14 cellular contexts compared by ENCODE assay signal in the genomic region with DNA sequence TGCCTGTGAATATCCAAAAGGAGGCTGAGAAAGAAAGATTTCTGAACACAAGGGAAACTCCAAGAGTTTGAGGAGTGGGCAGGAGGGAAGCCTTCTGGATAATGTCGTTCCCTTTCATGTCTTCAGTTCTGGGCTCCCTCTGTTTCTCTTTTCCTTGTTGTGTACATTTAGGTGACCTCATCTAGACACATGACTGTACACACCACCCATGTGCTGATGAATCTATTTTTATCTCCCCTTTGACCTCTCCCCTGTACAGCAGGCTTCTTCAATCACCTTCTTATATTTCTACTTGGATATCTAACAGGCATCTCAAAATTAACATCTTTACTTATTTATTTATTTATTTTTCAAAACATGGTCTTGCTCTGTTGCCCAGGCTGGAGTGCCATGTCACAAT.
"Had no signal": no experiment of that assay in that cellular context is flagged by ENCODE, and none has a peak within 500 bp of the region (broad histone marks: within the 10 kb centered on the region; RNA-seq: fewer than 3 reads in every experiment).

No MANE protein-coding gene starts in this region.

- DNase-seq: activated CD4-positive, alpha-beta T cell treated with anti-CD3 and anti-CD28 coated beads for 36 hours; activated gamma-delta T cell treated with Interleukin-2 at 50 U/mL for 16 hours; activated naive CD8-positive, alpha-beta T cell treated with anti-CD3 and anti-CD28 coated beads, Interleukin-2, amount 10 ng/mL, durations not matched to agents 7 days and 5 days; activated T-cell treated with anti-CD3 and anti-CD28 coated beads, Interleukin-2, amount 50 U/mL, for 24 hours; hippocampal formation; kidney glomerular epithelial cell; naive thymus-derived CD4-positive, alpha-beta T cell; posterior cingulate gyrus; SJCRH30; SW 1271; WERI-Rb-1 had no signal

- H3K27ac ChIP-seq: coronary artery, SJCRH30, skin epidermis, tibial nerve, WERI-Rb-1 had no signal

- H3K4me3 Mint-ChIP-seq: activated CD4-positive, alpha-beta T cell treated with anti-CD3 and anti-CD28 coated beads for 36 hours; activated naive CD8-positive, alpha-beta T cell treated with anti-CD3 and anti-CD28 coated beads, Interleukin-2, amount 10 ng/mL, durations not matched to agents 7 days and 5 days; activated T-cell treated with anti-CD3 and anti-CD28 coated beads, Interleukin-2, amount 50 U/mL, for 24 hours; naive thymus-derived CD4-positive, alpha-beta T cell had no signal

- H3K36me3 ChIP-seq: SJCRH30, tibial nerve, WERI-Rb-1 had no signal

- H3K9me3 ChIP-seq: SJCRH30 had no signal

- H3K27me3 Mint-ChIP-seq: activated CD4-positive, alpha-beta T cell treated with anti-CD3 and anti-CD28 coated beads for 36 hours; activated naive CD8-positive, alpha-beta T cell treated with anti-CD3 and anti-CD28 coated beads, Interleukin-2, amount 10 ng/mL, durations not matched to agents 7 days and 5 days; activated T-cell treated with anti-CD3 and anti-CD28 coated beads, Interleukin-2, amount 50 U/mL, for 24 hours had no signal

- H3K27me3 ChIP-seq: SJCRH30, tibial nerve had no signal

- H3K27ac Mint-ChIP-seq: activated CD4-positive, alpha-beta T cell treated with anti-CD3 and anti-CD28 coated beads for 36 hours; activated naive CD8-positive, alpha-beta T cell treated with anti-CD3 and anti-CD28 coated beads, Interleukin-2, amount 10 ng/mL, durations not matched to agents 7 days and 5 days had no signal

- H3K4me1 ChIP-seq: SJCRH30, tibial nerve had no signal

- H3K9me3 Mint-ChIP-seq: activated T-cell treated with anti-CD3 and anti-CD28 coated beads, Interleukin-2, amount 50 U/mL, for 24 hours had no signal

- ATAC-seq: activated CD4-positive, alpha-beta T cell treated with anti-CD3 and anti-CD28 coated beads for 36 hours; naive thymus-derived CD4-positive, alpha-beta T cell had no signal

- H3K4me3 ChIP-seq: coronary artery, SJCRH30, skin epidermis, tibial nerve had no signal
